In the genomic region with DNA sequence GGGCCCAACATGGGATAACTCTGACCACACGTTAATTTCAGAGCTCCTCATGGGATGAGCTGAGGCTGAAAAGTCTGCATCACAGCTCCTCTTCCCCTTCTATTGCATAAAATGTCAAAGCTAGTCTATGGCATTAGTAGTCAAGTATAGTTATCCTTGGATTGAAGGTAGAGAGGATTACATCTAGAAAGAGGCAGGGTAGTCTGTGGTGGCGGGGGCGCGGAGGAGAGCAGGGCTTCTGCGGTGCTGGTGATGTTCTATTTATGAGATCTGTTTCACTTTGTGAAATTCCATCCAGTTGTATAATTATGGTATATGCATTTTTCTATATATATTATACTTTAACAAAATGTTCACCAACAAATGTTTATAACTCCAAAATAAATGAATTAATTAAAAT, we compare ENCODE assay signal across 9 cellular contexts.
"Had no signal": no experiment of that assay in that cellular context is flagged by ENCODE, and none has a peak within 500 bp of the region (broad histone marks: within the 10 kb centered on the region; RNA-seq: fewer than 3 reads in every experiment).

No MANE protein-coding gene starts in this region.

- H3K4me2 ChIP-seq: GM23338 had no signal

- H3K4me1 ChIP-seq: HAP-1 had no signal

- H3K27ac Mint-ChIP-seq: GM23338, H9, HFFc6 had no signal

- H3K27ac ChIP-seq: GM23248 had no signal

- H2AFZ ChIP-seq: GM23248 had no signal

- H3K4me3 Mint-ChIP-seq: GM23338, H9, HFFc6 had no signal

- H3K9me3 ChIP-seq: HAP-1 had no signal

- DNase-seq: GM23248, GOT3, H7, H9, HCEC 1CT, HFFc6 had no signal

- ATAC-seq: GM23338, HCT116 had no signal

- H3K9ac ChIP-seq: GM23248 had no signal

- H3K4me1 Mint-ChIP-seq: GM23338, H9 had no signal

- H3K4me3 ChIP-seq: GM23248, GM23338, HAP-1 had no signal

- H3K36me3 ChIP-seq: HAP-1 had no signal
